22 cellular contexts compared by ENCODE assay signal in genomic region chr6:147149826-147150225, GRCh38. TPM values are rescaled to one million over a fixed set of nuclear protein-coding genes. Genes with fewer than 3 reads are reported as not detected.
DNase-seq lines count a peak whose midpoint lies in the region; ATAC-seq, FAIRE-seq and TF ChIP-seq lines count a peak whose summit lies in the region.
"Had no signal": no experiment of that assay in that cellular context is flagged by ENCODE, and none has a peak within 500 bp of the region (broad histone marks: within the 10 kb centered on the region; RNA-seq: fewer than 3 reads in every experiment).

No MANE protein-coding gene starts in this region.

- ATAC-seq in K562 (no peak), heart left ventricle (no peak), HG03108 (IDR thresholded peaks at IDR 0.05; ENCODE audit: unreplicated experiment) (no peak)
- ATAC-seq: GM23338, HCT116 had no signal

- H3K4me3 ChIP-seq in K562 = no peak overlapping the region
- H3K4me3 ChIP-seq in hepatocyte = no peak overlapping the region
- no peak overlapping the region for H3K4me3 ChIP-seq in small intestine (ENCODE audit: low read depth in 1 of 2, low read length in 2 of 2)
- no peak overlapping the region for H3K4me3 ChIP-seq in heart left ventricle
- no peak overlapping the region for H3K4me3 ChIP-seq in foreskin fibroblast (ENCODE audit: low read depth in 1 of 2, low read length in 2 of 2)
- H3K4me3 ChIP-seq: BLaER1 treated with 17β-estradiol and CSF1 and Interleukin-3, amounts not matched to agents 10 nM and 100 nM; GM23338 had no signal

- in situ Hi-C loops in K562 (cut with MboI) = no loop called here

- H4K20me1 ChIP-seq in K562 (replicated peaks; ENCODE audit: control insufficient read depth, insufficient read depth, low read length) = no peaks in the 10 kb centered on the region
- no peaks in the 10 kb centered on the region for H4K20me1 ChIP-seq in hepatocyte (ENCODE audit: insufficient read depth, poor library complexity, severe bottlenecking)
- H4K20me1 ChIP-seq: BLaER1 treated with 17β-estradiol and CSF1 and Interleukin-3, amounts not matched to agents 10 nM and 100 nM had no signal

- no peak overlapping the region for H3K9ac ChIP-seq in K562 (ENCODE audit: insufficient read depth in 1 of 2, low read depth in 2 of 2, low read length in 2 of 2)
- H3K9ac ChIP-seq: BLaER1 treated with 17β-estradiol and CSF1 and Interleukin-3, amounts not matched to agents 10 nM and 100 nM had no signal

- H3K27ac ChIP-seq in K562 (ENCODE audit: extremely low read depth, low read depth, low read length) = no peak overlapping the region
- peak overlapping the region; percentile 47 for H3K27ac ChIP-seq in hepatocyte
- no peak overlapping the region for H3K27ac ChIP-seq in small intestine (ENCODE audit: low read depth in 1 of 2, low read length in 1 of 2)
- no peak overlapping the region for H3K27ac ChIP-seq in heart left ventricle
- H3K27ac ChIP-seq: BLaER1 treated with 17β-estradiol and CSF1 and Interleukin-3, amounts not matched to agents 10 nM and 100 nM had no signal

- H3K9me2 ChIP-seq in hepatocyte (replicated peaks; ENCODE audit: insufficient read depth) = no peaks in the 10 kb centered on the region

- H3K9me3 ChIP-seq in K562 (replicated peaks; ENCODE audit: control insufficient read depth, insufficient read depth, low read depth, low read length) = no peaks in the 10 kb centered on the region
- H3K9me3 ChIP-seq in hepatocyte (ENCODE audit: low read depth) = no peaks in the 10 kb centered on the region
- no peaks in the 10 kb centered on the region for H3K9me3 ChIP-seq in small intestine (ENCODE audit: control insufficient read depth, low read depth)
- no peaks in the 10 kb centered on the region for H3K9me3 ChIP-seq in heart left ventricle
- H3K9me3 ChIP-seq: BE2C; BLaER1 treated with 17β-estradiol and CSF1 and Interleukin-3, amounts not matched to agents 10 nM and 100 nM had no signal

- H3K36me3 ChIP-seq in K562 (ENCODE audit: control insufficient read depth, insufficient read depth, low read length) (no peaks in the 10 kb centered on the region), hepatocyte (replicated peaks; ENCODE audit: insufficient read depth, low read depth) (no peaks in the 10 kb centered on the region), small intestine (ENCODE audit: control insufficient read depth in 2 of 2, insufficient read depth in 2 of 2, low read length in 2 of 2) (no peaks in the 10 kb centered on the region), heart left ventricle (no peaks in the 10 kb centered on the region)
- H3K36me3 ChIP-seq: BE2C; BLaER1 treated with 17β-estradiol and CSF1 and Interleukin-3, amounts not matched to agents 10 nM and 100 nM had no signal

- H3K79me2 ChIP-seq in K562 (ENCODE audit: control insufficient read depth, insufficient read depth, low read length) = no peaks in the 10 kb centered on the region
- no peaks in the 10 kb centered on the region for H3K79me2 ChIP-seq in hepatocyte

- BruUV-seq in K562 (replicated peaks; lab: Mats Ljungman, UMichigan) = no TSS peak

- TF ChIP-seq CTCF in K562 (IDR thresholded peaks at IDR 0.05 in 2 of 3, conservative IDR thresholded peaks at IDR 0.05 in 1 of 3; ENCODE audit: insufficient read depth in 2 of 3, low read depth in 1 of 3, low read length in 3 of 3) (no peak), hepatocyte (IDR thresholded peaks at IDR 0.05; ENCODE audit: poor library complexity) (no peak), GM20000 (IDR thresholded peaks at IDR 0.05; ENCODE audit: extremely low read depth, missing control alignments) (no peak), heart left ventricle (IDR thresholded peaks at IDR 0.05) (no peak), foreskin fibroblast (IDR thresholded peaks at IDR 0.05; ENCODE audit: low read depth, low read length) (no peak)

- CTCF ChIA-PET in K562 (lab: Yijun Ruan, JAX; ENCODE audit: low intra/inter-chr PET ratio) = no interaction called here

- intact Hi-C loops in K562 (cut with micrococcal nuclease) (no loop called here), heart left ventricle (cut with DNase I) (no loop called here)

- H2AFZ ChIP-seq in K562 (ENCODE audit: low read depth, low read length) (no peak overlapping the region), hepatocyte (no peak overlapping the region)
- H2AFZ ChIP-seq: GM23338 had no signal

- TF ChIP-seq RAD21 in K562 (CRISPR knock-in tag; conservative IDR thresholded peaks at IDR 0.05 in 1 of 2, IDR thresholded peaks at IDR 0.05 in 1 of 2) = no peak

- H3K27me3 ChIP-seq in K562 (ENCODE audit: control insufficient read depth in 2 of 2, insufficient read depth in 2 of 2, low read length in 2 of 2) (no peaks in the 10 kb centered on the region), hepatocyte (no peaks in the 10 kb centered on the region), small intestine (ENCODE audit: control insufficient read depth in 2 of 2, insufficient read depth in 2 of 2, low read length in 2 of 2) (no peaks in the 10 kb centered on the region), heart left ventricle (no peaks in the 10 kb centered on the region)
- H3K27me3 ChIP-seq: BE2C; BLaER1 treated with 17β-estradiol and CSF1 and Interleukin-3, amounts not matched to agents 10 nM and 100 nM had no signal

- 86% methylated on average over 2 of the region's 2 CpGs for WGBS in K562 (ENCODE audit: insufficient coverage, low coverage, missing lambda C conversion rate)
- WGBS in hepatocyte (ENCODE audit: low lambda C conversion rate, missing lambda C conversion rate) = 94% methylated on average over 2 of the region's 2 CpGs
- 57 to 79% (median 62%) methylated on average over 2 of the region's 2 CpGs for WGBS in small intestine, 3 donors
- WGBS in heart left ventricle, 4 donors = 91 to 98% (median 96%) methylated on average over 2 of the region's 2 CpGs

- H3K4me1 ChIP-seq in K562 (replicated peaks in 1 of 2; ENCODE audit: control insufficient read depth in 2 of 2, insufficient read depth in 2 of 2, low read length in 2 of 2) (no peaks in the 10 kb centered on the region), hepatocyte (ENCODE audit: insufficient read depth) (peaks cover 9% of the 10 kb centered on the region), small intestine (ENCODE audit: control insufficient read depth in 2 of 2, insufficient read depth in 1 of 2, low read depth in 1 of 2, low read length in 1 of 2) (peaks cover 0 to 3% of the 10 kb centered on the region in 2 donors), heart left ventricle (no peaks in the 10 kb centered on the region)
- H3K4me1 ChIP-seq: BE2C; BLaER1 treated with 17β-estradiol and CSF1 and Interleukin-3, amounts not matched to agents 10 nM and 100 nM had no signal

- no peak for TF ChIP-seq EP300 in K562 (IDR thresholded peaks at IDR 0.05; ENCODE audit: low read length)

- no peak overlapping the region for H3K4me2 ChIP-seq in K562 (ENCODE audit: insufficient read depth, low read length)
- peak overlapping the region; percentile 27 for H3K4me2 ChIP-seq in hepatocyte
- H3K4me2 ChIP-seq: BLaER1 treated with 17β-estradiol and CSF1 and Interleukin-3, amounts not matched to agents 10 nM and 100 nM; GM23338 had no signal

- H3K9me1 ChIP-seq in K562 (ENCODE audit: control insufficient read depth, insufficient read depth, low read length) = no peaks in the 10 kb centered on the region

- FAIRE-seq in G401.6 (lab: Jason Lieb, UNC) = peak; percentile 49
- no peak for FAIRE-seq in K562 (lab: Jason Lieb, UNC)
- peak; percentile 30 for FAIRE-seq in small intestine (lab: Jason Lieb, UNC)
- FAIRE-seq: D721Med, GM12892, GM19239 had no signal

- POLR2A ChIA-PET in K562 (lab: Yijun Ruan, JAX) = no interaction called here

- TF ChIP-seq POLR2A in K562 (conservative IDR thresholded peaks at IDR 0.05) = no peak
- no peak for TF ChIP-seq POLR2A in heart left ventricle (IDR thresholded peaks at IDR 0.05)

- no peak for DNase-seq in K562 (ENCODE audit: extremely low read depth in 1 of 4, low spot score in 3 of 4)
- no peak for DNase-seq in hepatocyte (ENCODE audit: low spot score)
- no peak for DNase-seq in small intestine
- no peak for DNase-seq in GM20000 (ENCODE audit: low spot score)
- DNase-seq in heart left ventricle = no peak
- no peak for DNase-seq in foreskin fibroblast
- DNase-seq: ACHN; AML-193; BE2C; CD4-positive, alpha-beta T cell; CD8-positive, alpha-beta memory T cell; DMS 273 treated with DMSO at 0.1 percent for 48 hours; DMS79 treated with DMSO at 0.1 percent for 48 hours; H9 had no signal

TF ChIP-seq in K562, 482 proteins besides CTCF, POLR2A, EP300 and RAD21 (continues in another document):
- TF ChIP-seq TFAM (CRISPR knock-in tag; conservative IDR thresholded peaks at IDR 0.05) (no peak), HDAC6 (IDR thresholded peaks at IDR 0.05; ENCODE audit: low read depth, low read length) (no peak), MAFF (IDR thresholded peaks at IDR 0.05; ENCODE audit: low read length) (peak; percentile 37; the same call in 1 of the 2 replicates), MAFG (tag; conservative IDR thresholded peaks at IDR 0.05) (peak; percentile 36; the same call in 1 of the 2 replicates), NR1H2 (CRISPR knock-in tag; IDR thresholded peaks at IDR 0.05) (no peak)

RNA-seq across cellular contexts. Expression of gene STXBP5, which starts 54.4 kb away (rescaled TPM):
- total RNA-seq in K562 (2011; cell fraction: chromatin; rRNA removed; ENCODE audit: low replicate concordance) = 282 and 467 TPM in 2 replicates
- total RNA-seq in K562 (2011; cell fraction: nucleolus; rRNA removed) = 111 and 113 TPM in 2 replicates
- 160 and 217 TPM in 2 replicates for total RNA-seq in K562 (2011; cell fraction: nucleoplasm; rRNA removed)
- total RNA-seq in K562 (2014; rRNA removed) (50.1 and 60.1 TPM in 2 replicates), K562 (2014; rRNA removed; fragmentation: Illumina TruSeq; extraction: Trizol) (114 and 158 TPM in 2 replicates), K562 (2015; rRNA removed; fragmentation: Illumina TruSeq; extraction: Trizol) (144 and 155 TPM in 2 replicates), K562 (2021) (98.8 and 115 TPM in 2 replicates), hepatocyte (28.2 and 30.3 TPM in 2 replicates), heart left ventricle (10 to 100 TPM; 11.8 to 20.0 (median 14.5) TPM)
- polyA plus RNA-seq in K562 (2011; rRNA removed) (128 and 172 TPM in 2 replicates), K562 (2014; fragmentation: Illumina TruSeq; extraction: Trizol) (71.5 and 82.1 TPM in 2 replicates), K562 (2014; fragmentation: Nextera tagmentation; extraction: Ambion mirVana) (10 to 100 TPM; 23.3 to 23.9 TPM), K562 (2014; rRNA removed) (49.6 and 60.5 TPM in 2 replicates), hepatocyte (10.3 and 11.1 TPM in 2 replicates), small intestine (10 to 100 TPM; 10.8 to 25.0 (median 11.1) TPM), heart left ventricle (10 to 100 TPM in 1 of 2 donors, 1 to 10 TPM in 1; 5.7 to 10.2 TPM)
- 42.0 and 63.5 TPM in 2 replicates for polyA plus RNA-seq in K562 (2011; cell fraction: cytosol; rRNA removed)
- 254 and 270 TPM in 2 replicates for polyA plus RNA-seq in K562 (2011; cell fraction: nucleus; rRNA removed)
- polyA plus RNA-seq in K562 (2012) = 56.3 and 84.9 TPM in 2 replicates
- 447 and 452 TPM in 2 replicates for polyA minus RNA-seq in K562 (2011; rRNA and poly(A)+ RNA removed)
- 96.1 and 167 TPM in 2 replicates for polyA minus RNA-seq in K562 (2011; cell fraction: cytosol; rRNA and poly(A)+ RNA removed)
- polyA minus RNA-seq in K562 (2011; cell fraction: nucleus; rRNA and poly(A)+ RNA removed) = 374 and 571 TPM in 2 replicates
